Comparison of ENCODE assay signal across 8 cellular contexts in the genomic region with DNA sequence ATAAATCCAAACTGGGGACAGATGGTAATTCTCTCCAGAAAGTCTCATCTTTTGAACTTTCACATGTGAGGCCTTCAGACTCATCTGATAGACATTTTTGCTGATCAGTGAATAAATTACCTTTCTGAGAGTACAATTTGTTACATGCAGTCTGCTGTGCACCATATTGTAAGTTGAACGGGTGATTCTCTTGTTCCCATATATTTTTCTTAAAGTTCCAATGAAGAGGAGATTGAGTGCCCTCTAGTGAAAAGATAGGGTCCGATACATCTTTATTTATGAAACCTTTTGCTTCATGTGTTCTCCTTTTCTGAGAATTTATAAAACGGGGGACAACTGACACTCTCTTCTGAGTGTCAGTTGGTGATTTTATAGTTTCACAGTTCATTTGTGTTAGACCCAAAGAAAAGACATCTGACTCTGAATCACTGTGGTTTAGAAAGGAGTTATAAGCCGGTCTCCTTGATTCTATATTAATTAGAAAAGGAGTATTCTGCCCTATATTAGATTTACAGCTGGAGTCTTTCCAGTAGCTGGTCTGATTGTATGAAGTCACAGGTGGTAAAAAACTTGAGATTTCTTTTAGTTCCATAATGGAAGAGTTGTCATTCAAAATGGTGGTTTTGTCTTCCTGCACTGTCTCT. TPM values are rescaled to one million over a fixed set of nuclear protein-coding genes. Genes with fewer than 3 reads are reported as not detected.
DNase-seq lines count a peak whose midpoint lies in the region; ATAC-seq, FAIRE-seq and TF ChIP-seq lines count a peak whose summit lies in the region.

No MANE protein-coding gene starts in this region.

- H3K36me3 Mint-ChIP-seq in natural killer cell = no peaks in the 10 kb centered on the region
- no peaks in the 10 kb centered on the region for H3K36me3 Mint-ChIP-seq in activated naive CD8-positive, alpha-beta T cell treated with anti-CD3 and anti-CD28 coated beads, Interleukin-2, amount 50 U/mL, for 24 hours (ENCODE audit: low read depth)

- H3K27me3 ChIP-seq in DOHH2 (ENCODE audit: control insufficient read depth, low read length) (no peaks in the 10 kb centered on the region), Karpas-422 (ENCODE audit: low read length) (no peaks in the 10 kb centered on the region), keratinocyte (ENCODE audit: control insufficient read depth, extremely low read depth, insufficient read depth, low read length) (no peaks in the 10 kb centered on the region), H7 (ENCODE audit: control insufficient read depth, insufficient read depth, low read length) (no peaks in the 10 kb centered on the region)

- no peak for FAIRE-seq in keratinocyte (lab: Jason Lieb, UNC)

- H2AFZ ChIP-seq in Karpas-422 (ENCODE audit: low read length) (peak overlapping the region; percentile 85; the same call in 1 of the 2 replicates), keratinocyte (ENCODE audit: control insufficient read depth, low read length) (peak overlapping the region; percentile 56)

- dilution Hi-C loops in keratinocyte (cut with MboI; ENCODE audit: extremely low pct_ligation_motif_present, low sequenced_read_pairs) = no loop called here

- no peaks in the 10 kb centered on the region for H3K79me2 ChIP-seq in DOHH2 (ENCODE audit: control insufficient read depth, low read length)
- peaks cover 4% of the 10 kb centered on the region; the same call in 1 of the 2 replicates for H3K79me2 ChIP-seq in Karpas-422 (ENCODE audit: low read length)
- no peaks in the 10 kb centered on the region for H3K79me2 ChIP-seq in keratinocyte (ENCODE audit: control insufficient read depth, insufficient read depth, low read length)

- DNase-seq in Karpas-422 (peak; percentile 72), SKM-1 treated with dmso at 0.1 percent for 144 hours (lab: John Stamatoyannopoulos, UW; ENCODE audit: unreplicated experiment) (peak; percentile 17), keratinocyte (ENCODE audit: low read depth, low spot score) (no peak), natural killer cell (no peak), posterior cingulate gyrus (no peak), H7 (no peak)
- DNase-seq in activated naive CD8-positive, alpha-beta T cell treated with anti-CD3 and anti-CD28 coated beads, Interleukin-2, amount 50 U/mL, for 24 hours = no peak

- no peak overlapping the region for H3K27ac ChIP-seq in DOHH2 (ENCODE audit: low read depth, low read length)
- H3K27ac ChIP-seq in Karpas-422 (ENCODE audit: low read length) = peak overlapping the region; percentile 37
- no peak overlapping the region for H3K27ac ChIP-seq in keratinocyte (ENCODE audit: control insufficient read depth, insufficient read depth, low read length)

- no peaks in the 10 kb centered on the region for H3K4me1 Mint-ChIP-seq in natural killer cell
- H3K4me1 Mint-ChIP-seq in activated naive CD8-positive, alpha-beta T cell treated with anti-CD3 and anti-CD28 coated beads, Interleukin-2, amount 50 U/mL, for 24 hours = peaks cover 3% of the 10 kb centered on the region

- no peaks in the 10 kb centered on the region for H3F3A ChIP-seq in DOHH2 (ENCODE audit: control insufficient read depth, insufficient read depth)

- H3K4me3 ChIP-seq in DOHH2 (ENCODE audit: low read length) = no peak overlapping the region
- no peak overlapping the region for H3K4me3 ChIP-seq in Karpas-422 (ENCODE audit: low read length)
- no peak overlapping the region for H3K4me3 ChIP-seq in keratinocyte (ENCODE audit: control insufficient read depth in 2 of 3, extremely low read depth in 1 of 3, insufficient read depth in 2 of 3, low read depth in 1 of 3, low read length in 3 of 3)
- no peak overlapping the region for H3K4me3 ChIP-seq in H7 (ENCODE audit: insufficient read depth, low read depth, low read length)

- H3K9ac ChIP-seq in Karpas-422 (ENCODE audit: low read length) (0 out of 2 replicates have a peak overlapping the region, but pooled peaks have one; percentile 14), keratinocyte (ENCODE audit: control insufficient read depth, extremely low read depth, insufficient read depth, low read length) (no peak overlapping the region)

- H3K9me3 Mint-ChIP-seq in natural killer cell = no peaks in the 10 kb centered on the region
- no peaks in the 10 kb centered on the region for H3K9me3 Mint-ChIP-seq in activated naive CD8-positive, alpha-beta T cell treated with anti-CD3 and anti-CD28 coated beads, Interleukin-2, amount 50 U/mL, for 24 hours

- peaks cover 6% of the 10 kb centered on the region; the same call in 1 of the 2 replicates for H3K4me1 ChIP-seq in DOHH2 (ENCODE audit: control insufficient read depth, low read length)
- H3K4me1 ChIP-seq in Karpas-422 (ENCODE audit: low read length) = peaks cover 19% of the 10 kb centered on the region
- no peaks in the 10 kb centered on the region for H3K4me1 ChIP-seq in keratinocyte (ENCODE audit: control insufficient read depth, extremely low read depth, insufficient read depth, low read length)

- H3K27me3 Mint-ChIP-seq in natural killer cell (ENCODE audit: low read depth in 2 of 2) = no peaks in the 10 kb centered on the region
- H3K27me3 Mint-ChIP-seq in activated naive CD8-positive, alpha-beta T cell treated with anti-CD3 and anti-CD28 coated beads, Interleukin-2, amount 50 U/mL, for 24 hours = no peaks in the 10 kb centered on the region

- TF ChIP-seq CTCF in DOHH2 (IDR thresholded peaks at IDR 0.05; ENCODE audit: low read depth, low read length, poor library complexity, severe bottlenecking) (peak; percentile 61), keratinocyte (optimal IDR thresholded peaks at IDR 0.05 in 1 of 3, IDR thresholded peaks at IDR 0.05 in 1 of 3, conservative IDR thresholded peaks at IDR 0.05 in 1 of 3; ENCODE audit: extremely low read depth in 1 of 3, insufficient read depth in 2 of 3, low read length in 3 of 3) (peak in 1 of 3 experiments; percentile 30), natural killer cell (IDR thresholded peaks at IDR 0.05) (no peak)

- H3K9me3 ChIP-seq in DOHH2 (ENCODE audit: control insufficient read depth, insufficient read depth, low read length) (no peaks in the 10 kb centered on the region), Karpas-422 (ENCODE audit: low read length) (no peaks in the 10 kb centered on the region), keratinocyte (ENCODE audit: control insufficient read depth, low read depth, low read length) (no peaks in the 10 kb centered on the region)

- H3K9me2 ChIP-seq in DOHH2 (replicated peaks; ENCODE audit: control insufficient read depth, low read length) (no peaks in the 10 kb centered on the region), Karpas-422 (replicated peaks; ENCODE audit: insufficient read depth, low read length) (no peaks in the 10 kb centered on the region)

- H3K4me3 Mint-ChIP-seq in natural killer cell = no peak overlapping the region
- H3K4me3 Mint-ChIP-seq in activated naive CD8-positive, alpha-beta T cell treated with anti-CD3 and anti-CD28 coated beads, Interleukin-2, amount 50 U/mL, for 24 hours = no peak overlapping the region

- H4K20me1 ChIP-seq in DOHH2 (ENCODE audit: control insufficient read depth, insufficient read depth, low read depth, low read length) (no peaks in the 10 kb centered on the region), Karpas-422 (ENCODE audit: insufficient read depth, low read depth, low read length) (no peaks in the 10 kb centered on the region), keratinocyte (ENCODE audit: control insufficient read depth, extremely low read depth, insufficient read depth, low read length) (no peaks in the 10 kb centered on the region)

- no peaks in the 10 kb centered on the region for H3K9me1 ChIP-seq in keratinocyte (ENCODE audit: control insufficient read depth, extremely low read depth, insufficient read depth, low read length)

- H3K4me2 ChIP-seq in DOHH2 (ENCODE audit: low read length) = peak overlapping the region; percentile 17; the same call in 1 of the 2 replicates
- peak overlapping the region; percentile 57 for H3K4me2 ChIP-seq in Karpas-422 (ENCODE audit: low read depth, low read length, poor library complexity, severe bottlenecking)
- no peak overlapping the region for H3K4me2 ChIP-seq in keratinocyte (ENCODE audit: control insufficient read depth, extremely low read depth, insufficient read depth, low read depth, low read length)

- H3K36me3 ChIP-seq in DOHH2 (ENCODE audit: control insufficient read depth, low read length) = no peaks in the 10 kb centered on the region
- no peaks in the 10 kb centered on the region for H3K36me3 ChIP-seq in Karpas-422 (ENCODE audit: insufficient read depth, low read length)
- H3K36me3 ChIP-seq in keratinocyte (ENCODE audit: control insufficient read depth in 2 of 2, extremely low read depth in 1 of 2, insufficient read depth in 2 of 2, low read length in 2 of 2) = no peaks in the 10 kb centered on the region
- no peaks in the 10 kb centered on the region for H3K36me3 ChIP-seq in H7 (replicated peaks; ENCODE audit: control insufficient read depth, insufficient read depth, low read length)

- no peak for ATAC-seq in natural killer cell
- ATAC-seq in activated naive CD8-positive, alpha-beta T cell treated with anti-CD3 and anti-CD28 coated beads, Interleukin-2, amount 50 U/mL, for 24 hours = no peak

- H3K27ac Mint-ChIP-seq in natural killer cell = no peak overlapping the region
- no peak overlapping the region for H3K27ac Mint-ChIP-seq in activated naive CD8-positive, alpha-beta T cell treated with anti-CD3 and anti-CD28 coated beads, Interleukin-2, amount 50 U/mL, for 24 hours

- intact Hi-C loops in natural killer cell (cut with micrococcal nuclease) (no loop called here), posterior cingulate gyrus (cut with DNase I) (loop anchor here (2.0 kb wide), 1 partner anchor 61 kb away; the partner anchor contains the start of gene DNAJC25)

RNA-seq across cellular contexts. Expression of gene GNG10, which starts 30.4 kb away (rescaled TPM):
- 22.6 and 46.0 TPM in 2 replicates for total RNA-seq in Karpas-422 (2014; rRNA removed; shearing (Covaris generic); ENCODE audit: low replicate concordance)
- 66.2 to 89.8 TPM (median 68.8 TPM) in 3 replicates for polyA plus RNA-seq in keratinocyte
- polyA plus RNA-seq in keratinocyte (2011; ENCODE audit: low read depth) = 4.6 TPM
- polyA plus RNA-seq in keratinocyte (2011; cell fraction: cytosol; rRNA removed) = 78.7 and 132 TPM in 2 replicates
- polyA plus RNA-seq in keratinocyte (2011; cell fraction: nucleus; rRNA removed) = 18.9 and 26.0 TPM in 2 replicates
- 26.6 and 55.8 TPM in 2 replicates for polyA plus RNA-seq in keratinocyte (2012; ENCODE audit: low replicate concordance)
- polyA minus RNA-seq in keratinocyte = 12.6 to 18.8 TPM (median 17.5 TPM) in 3 replicates
- 27.4 TPM for polyA minus RNA-seq in keratinocyte (2011; cell fraction: cytosol; rRNA and poly(A)+ RNA removed)
- 6.6 and 7.5 TPM in 2 replicates for polyA minus RNA-seq in keratinocyte (2011; cell fraction: nucleus; rRNA and poly(A)+ RNA removed)
- 1 to 10 TPM; 5.6 to 6.9 (median 6.0) TPM for total RNA-seq in natural killer cell
- total RNA-seq in H7 (2014; rRNA removed; shearing (Covaris generic)) = 27.7 and 30.1 TPM in 2 replicates

Comparison
In these comparisons a context has a peak if more than half of its experiments do, and no peak if none do; other contexts are left out.
1. DNase-seq: peak in Karpas-422 (single experiment) and SKM-1 treated with dmso at 0.1 percent for 144 hours (single experiment); none in keratinocyte (single experiment), natural killer cell (single experiment), posterior cingulate gyrus (0 of 10), H7 (single experiment) and activated naive CD8-positive, alpha-beta T cell treated with anti-CD3 and anti-CD28 coated beads, Interleukin-2, amount 50 U/mL, for 24 hours (single experiment).